Comparison of ENCODE assay signal across 18 cellular contexts in genomic region chr3:154548341-154548740, GRCh38.
DNase-seq lines count a peak whose midpoint lies in the region; ATAC-seq and TF ChIP-seq lines count a peak whose summit lies in the region.
"Had no signal": no experiment of that assay in that cellular context is flagged by ENCODE, and none has a peak within 500 bp of the region (broad histone marks: within the 10 kb centered on the region; RNA-seq: fewer than 3 reads in every experiment).

No MANE protein-coding gene starts in this region.

- ATAC-seq in GM19395 (IDR thresholded peaks at IDR 0.05; ENCODE audit: unreplicated experiment) (peak; percentile 73), HG03432 (IDR thresholded peaks at IDR 0.05; ENCODE audit: unreplicated experiment) (peak; percentile 67)
- ATAC-seq: Right ventricle myocardium inferior had no signal

- H3K9me3 ChIP-seq in right atrium auricular region: no peaks in the 10 kb centered on the region
- H3K9me3 ChIP-seq: Caco-2, SJSA1 had no signal

- no peak for TF ChIP-seq CTCF in right atrium auricular region (IDR thresholded peaks at IDR 0.05)

- no peak overlapping the region for H3K27ac ChIP-seq in right atrium auricular region
- H3K27ac ChIP-seq: SJSA1 had no signal

- H3K36me3 ChIP-seq in right atrium auricular region: no peaks in the 10 kb centered on the region
- H3K36me3 ChIP-seq: SJSA1 had no signal

- H3K27me3 ChIP-seq in right atrium auricular region: no peaks in the 10 kb centered on the region

- no peak overlapping the region for H3K4me3 ChIP-seq in right atrium auricular region
- H3K4me3 ChIP-seq: SJSA1 had no signal

- no peaks in the 10 kb centered on the region for H3K4me1 ChIP-seq in right atrium auricular region
- H3K4me1 ChIP-seq: SJSA1 had no signal

- DNase-seq in NCI-H526 (lab: John Stamatoyannopoulos, UW) (peak; percentile 4 to 13), T-helper 9 cell (no peak), C1 segment of cervical spinal cord (lab: John Stamatoyannopoulos, UW) (no peak), right atrium auricular region (ENCODE audit: low spot score) (no peak)
- no peak for DNase-seq in activated CD8-positive, alpha-beta memory T cell treated with anti-CD3 and anti-CD28 coated beads, Interleukin-2, amount 50 U/mL, for 48 hours
- DNase-seq: Caco-2; CD4-positive, alpha-beta T cell; DMS 273 treated with DMSO at 0.1 percent for 48 hours; Karpas-422; NCI-H1436; NCI-H1930; NCI-H2227 treated with DMSO at 0.1 percent for 48 hours; NCI-H510A treated with DMSO at 0.1 percent for 48 hours; T-helper 1 cell had no signal

Comparison
In these comparisons a context has a peak if more than half of its experiments do, and no peak if none do; other contexts are left out.
1. DNase-seq: peak in NCI-H526 (2 of 2); none in activated CD8-positive, alpha-beta memory T cell treated with anti-CD3 and anti-CD28 coated beads, Interleukin-2, amount 50 U/mL, for 48 hours (single experiment), T-helper 9 cell (single experiment), C1 segment of cervical spinal cord (0 of 14) and right atrium auricular region (single experiment).